Comparison of ENCODE assay signal across 1 cellular context in genomic region chr22:29096736-29097669, GRCh38.
TF ChIP-seq lines count a peak whose summit lies in the region.

No MANE protein-coding gene starts in this region.

TF ChIP-seq in GM23338, 12 proteins besides CTCF, POLR2A, EP300 and RAD21 (continued from another document):
- TF ChIP-seq, protein P1, sequence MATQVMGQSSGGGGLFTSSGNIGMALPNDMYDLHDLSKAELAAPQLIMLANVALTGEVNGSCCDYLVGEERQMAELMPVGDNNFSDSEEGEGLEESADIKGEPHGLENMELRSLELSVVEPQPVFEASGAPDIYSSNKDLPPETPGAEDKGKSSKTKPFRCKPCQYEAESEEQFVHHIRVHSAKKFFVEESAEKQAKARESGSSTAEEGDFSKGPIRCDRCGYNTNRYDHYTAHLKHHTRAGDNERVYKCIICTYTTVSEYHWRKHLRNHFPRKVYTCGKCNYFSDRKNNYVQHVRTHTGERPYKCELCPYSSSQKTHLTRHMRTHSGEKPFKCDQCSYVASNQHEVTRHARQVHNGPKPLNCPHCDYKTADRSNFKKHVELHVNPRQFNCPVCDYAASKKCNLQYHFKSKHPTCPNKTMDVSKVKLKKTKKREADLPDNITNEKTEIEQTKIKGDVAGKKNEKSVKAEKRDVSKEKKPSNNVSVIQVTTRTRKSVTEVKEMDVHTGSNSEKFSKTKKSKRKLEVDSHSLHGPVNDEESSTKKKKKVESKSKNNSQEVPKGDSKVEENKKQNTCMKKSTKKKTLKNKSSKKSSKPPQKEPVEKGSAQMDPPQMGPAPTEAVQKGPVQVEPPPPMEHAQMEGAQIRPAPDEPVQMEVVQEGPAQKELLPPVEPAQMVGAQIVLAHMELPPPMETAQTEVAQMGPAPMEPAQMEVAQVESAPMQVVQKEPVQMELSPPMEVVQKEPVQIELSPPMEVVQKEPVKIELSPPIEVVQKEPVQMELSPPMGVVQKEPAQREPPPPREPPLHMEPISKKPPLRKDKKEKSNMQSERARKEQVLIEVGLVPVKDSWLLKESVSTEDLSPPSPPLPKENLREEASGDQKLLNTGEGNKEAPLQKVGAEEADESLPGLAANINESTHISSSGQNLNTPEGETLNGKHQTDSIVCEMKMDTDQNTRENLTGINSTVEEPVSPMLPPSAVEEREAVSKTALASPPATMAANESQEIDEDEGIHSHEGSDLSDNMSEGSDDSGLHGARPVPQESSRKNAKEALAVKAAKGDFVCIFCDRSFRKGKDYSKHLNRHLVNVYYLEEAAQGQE (IDR thresholded peaks at IDR 0.05; ENCODE audit: unreplicated experiment) = no peak
- TF ChIP-seq JUNB (IDR thresholded peaks at IDR 0.05; ENCODE audit: unreplicated experiment) = no peak
- TF ChIP-seq NANOG (IDR thresholded peaks at IDR 0.05; ENCODE audit: borderline replicate concordance) = no peak
- no peak for TF ChIP-seq ZNF462 (CRISPR knock-in tag; IDR thresholded peaks at IDR 0.05)
- no peak for TF ChIP-seq EZH2phosphoT487 (IDR thresholded peaks at IDR 0.05; ENCODE audit: unreplicated experiment)
- TF ChIP-seq POLR2AphosphoS5 (IDR thresholded peaks at IDR 0.05; ENCODE audit: low read depth) = no peak
